Comparison of ENCODE assay signal across 10 cellular contexts in genomic region chr15:34993877-34994276, GRCh38. TPM values are rescaled to one million over a fixed set of nuclear protein-coding genes. Genes with fewer than 3 reads are reported as not detected.
DNase-seq lines count a peak whose midpoint lies in the region; ATAC-seq and TF ChIP-seq lines count a peak whose summit lies in the region.
"Had no signal": no experiment of that assay in that cellular context is flagged by ENCODE, and none has a peak within 500 bp of the region (broad histone marks: within the 10 kb centered on the region; RNA-seq: fewer than 3 reads in every experiment).

No MANE protein-coding gene starts in this region.

- 0 out of 2 replicates have a peak, but pooled peaks cover 4% of the 10 kb centered on the region for H3F3A ChIP-seq in GM23338 (replicated peaks; ENCODE audit: low read depth)

- H3K79me2 ChIP-seq in GM23338 (replicated peaks; ENCODE audit: insufficient read depth), result no peaks in the 10 kb centered on the region

- H3K36me3 Mint-ChIP-seq in activated naive CD4-positive, alpha-beta T cell treated with anti-CD3 and anti-CD28 coated beads for 36 hours (ENCODE audit: low read depth), result no peaks in the 10 kb centered on the region
- H3K36me3 Mint-ChIP-seq in GM23338 (ENCODE audit: low read depth), result no peaks in the 10 kb centered on the region
- H3K36me3 Mint-ChIP-seq: naive thymus-derived CD8-positive, alpha-beta T cell had no signal

- H3K27ac ChIP-seq in GM23338 (ENCODE audit: low read depth), result no peak overlapping the region; the same call in 1 of the 2 replicates
- H3K27ac ChIP-seq in esophagus muscularis mucosa (replicated peaks in 1 of 4), result no peak overlapping the region

- H3K4me3 Mint-ChIP-seq in activated naive CD4-positive, alpha-beta T cell treated with anti-CD3 and anti-CD28 coated beads for 36 hours, result no peak overlapping the region
- H3K4me3 Mint-ChIP-seq in GM23338, result no peak overlapping the region
- H3K4me3 Mint-ChIP-seq: naive thymus-derived CD8-positive, alpha-beta T cell had no signal

- H3K27me3 ChIP-seq in GM23338 (ENCODE audit: insufficient read depth), result no peaks in the 10 kb centered on the region
- H3K27me3 ChIP-seq in esophagus muscularis mucosa, result no peaks in the 10 kb centered on the region

- CTCF ChIA-PET in activated naive CD4-positive, alpha-beta T cell treated with anti-CD3 and anti-CD28 coated beads for 36 hours (lab: Charles Lee), result interaction anchor here (1.3 kb wide), 1 partner anchor 24 kb away, joined by 4 read pairs; the partner anchor contains the start of gene AQR

- intact Hi-C loops in activated naive CD4-positive, alpha-beta T cell treated with anti-CD3 and anti-CD28 coated beads for 36 hours (cut with micrococcal nuclease), result no loop called here
- intact Hi-C loops in posterior cingulate gyrus (cut with DNase I) (no loop called here), esophagus muscularis mucosa (cut with DNase I) (no loop called here)

- H3K4me3 ChIP-seq in GM23338 (no peak overlapping the region), esophagus muscularis mucosa (no peak overlapping the region)

- peaks cover 27% of the 10 kb centered on the region for H3K4me1 ChIP-seq in GM23338 (ENCODE audit: insufficient read depth)
- H3K4me1 ChIP-seq in esophagus muscularis mucosa, result peaks cover 5 to 7% (median 5%) of the 10 kb centered on the region in 4 donors

- H3K9me3 Mint-ChIP-seq in activated naive CD4-positive, alpha-beta T cell treated with anti-CD3 and anti-CD28 coated beads for 36 hours, result no peaks in the 10 kb centered on the region
- H3K9me3 Mint-ChIP-seq in GM23338, result peaks cover 2% of the 10 kb centered on the region; the same call in 1 of the 3 replicates
- H3K9me3 Mint-ChIP-seq: naive thymus-derived CD8-positive, alpha-beta T cell had no signal

- ATAC-seq in GM23338 (no peak), HG03460 (IDR thresholded peaks at IDR 0.05; ENCODE audit: unreplicated experiment) (peak; percentile 91)
- peak; percentile 77 for ATAC-seq in stimulated activated naive CD8-positive, alpha-beta T cell treated with anti-CD3 and anti-CD28 coated beads, Interleukin-15, Interleukin-2, amounts not matched to agents 100 U/mL and 50 U/mL, for 24 hours
- ATAC-seq: naive thymus-derived CD8-positive, alpha-beta T cell had no signal

- DNase-seq in activated naive CD4-positive, alpha-beta T cell treated with anti-CD3 and anti-CD28 coated beads for 36 hours, result peak; percentile 9
- DNase-seq in activated naive CD4-positive, alpha-beta T cell (lab: John Stamatoyannopoulos, UW), result no peak
- DNase-seq in GM23338 (ENCODE audit: low spot score), result no peak
- DNase-seq in stimulated activated naive CD8-positive, alpha-beta T cell treated with anti-CD3 and anti-CD28 coated beads, Interleukin-15, Interleukin-2, amounts not matched to agents 100 U/mL and 50 U/mL, for 24 hours, result peak; percentile 22
- no peak for DNase-seq in posterior cingulate gyrus
- DNase-seq in NCI-H146 (lab: John Stamatoyannopoulos, UW), result no peak
- DNase-seq in esophagus muscularis mucosa (ENCODE audit: extremely low spot score), result no peak
- DNase-seq: naive thymus-derived CD8-positive, alpha-beta T cell; NCI-H1092 treated with DMSO at 0.1 percent for 48 hours had no signal

- TF ChIP-seq CTCF in GM23338 (conservative IDR thresholded peaks at IDR 0.05; ENCODE audit: low read depth in 2 of 2), result no peak
- TF ChIP-seq CTCF in esophagus muscularis mucosa (IDR thresholded peaks at IDR 0.05), result no peak

- peaks cover 19% of the 10 kb centered on the region for H3K4me1 Mint-ChIP-seq in activated naive CD4-positive, alpha-beta T cell treated with anti-CD3 and anti-CD28 coated beads for 36 hours (ENCODE audit: low read depth)
- peaks cover 32% of the 10 kb centered on the region for H3K4me1 Mint-ChIP-seq in GM23338

- WGBS in esophagus muscularis mucosa, result 90% methylated on average over 4 of the region's 4 CpGs

- no peaks in the 10 kb centered on the region for H3K9me3 ChIP-seq in esophagus muscularis mucosa

- H3K9me2 ChIP-seq in GM23338 (ENCODE audit: insufficient read depth), result no peaks in the 10 kb centered on the region

- H3K4me2 ChIP-seq in GM23338, result no peak overlapping the region

- H3K27ac Mint-ChIP-seq in activated naive CD4-positive, alpha-beta T cell treated with anti-CD3 and anti-CD28 coated beads for 36 hours, result no peak overlapping the region
- H3K27ac Mint-ChIP-seq in GM23338, result no peak overlapping the region

- H3K36me3 ChIP-seq in GM23338 (ENCODE audit: insufficient read depth) (no peaks in the 10 kb centered on the region), esophagus muscularis mucosa (no peaks in the 10 kb centered on the region)

- H2AFZ ChIP-seq in GM23338, result peak overlapping the region; percentile 33; the same call in 1 of the 2 replicates

- TF ChIP-seq EP300 in esophagus muscularis mucosa (IDR thresholded peaks at IDR 0.05), result no peak

- no peak for TF ChIP-seq POLR2A in esophagus muscularis mucosa (IDR thresholded peaks at IDR 0.05; ENCODE audit: low read depth)

- peaks cover 5% of the 10 kb centered on the region for H3K27me3 Mint-ChIP-seq in activated naive CD4-positive, alpha-beta T cell treated with anti-CD3 and anti-CD28 coated beads for 36 hours (ENCODE audit: low read depth)
- peaks cover 5% of the 10 kb centered on the region for H3K27me3 Mint-ChIP-seq in GM23338 (ENCODE audit: insufficient read depth, low read depth, poor library complexity)

- no peaks in the 10 kb centered on the region for H4K20me1 ChIP-seq in GM23338 (replicated peaks; ENCODE audit: insufficient read depth)

TF ChIP-seq in GM23338, 12 proteins besides CTCF, POLR2A, EP300 and RAD21 (continues in another document):
- TF ChIP-seq REST (IDR thresholded peaks at IDR 0.05; ENCODE audit: unreplicated experiment) (no peak), STAT1 (IDR thresholded peaks at IDR 0.05; ENCODE audit: unreplicated experiment) (no peak), JUNB (IDR thresholded peaks at IDR 0.05; ENCODE audit: unreplicated experiment) (no peak), NANOG (IDR thresholded peaks at IDR 0.05; ENCODE audit: borderline replicate concordance) (no peak), EZH2phosphoT487 (IDR thresholded peaks at IDR 0.05; ENCODE audit: unreplicated experiment) (no peak)

RNA-seq across cellular contexts. Expression of gene ZNF770, which starts 5.8 kb away (rescaled TPM):
- total RNA-seq in activated naive CD4-positive, alpha-beta T cell treated with anti-CD3 and anti-CD28 coated beads for 36 hours, result 10 to 100 TPM; 36.4 to 39.4 TPM
- 130 and 140 TPM in 2 replicates for total RNA-seq in GM23338 (2014; rRNA removed; shearing (Covaris generic))
- polyA plus RNA-seq in GM23338 (2016; fragmentation: Nextera tagmentation; extraction: Ambion mirVana), result 481 and 565 TPM in 2 replicates
- total RNA-seq in esophagus muscularis mucosa, result 10 to 100 TPM; 18.5 to 23.7 (median 20.2) TPM

RNA-seq across cellular contexts. Expression of gene AQR, which starts 24.3 kb away (rescaled TPM):
- total RNA-seq in activated naive CD4-positive, alpha-beta T cell treated with anti-CD3 and anti-CD28 coated beads for 36 hours, result 10 to 100 TPM; 30.8 to 31.3 TPM
- total RNA-seq in GM23338 (2014; rRNA removed; shearing (Covaris generic)), result 57.2 and 67.3 TPM in 2 replicates
- 39.1 and 42.3 TPM in 2 replicates for polyA plus RNA-seq in GM23338 (2016; fragmentation: Nextera tagmentation; extraction: Ambion mirVana)
- total RNA-seq in esophagus muscularis mucosa, result 10 to 100 TPM; 14.2 to 18.7 (median 16.8) TPM

Comparison
In these comparisons a context has a peak if more than half of its experiments do, and no peak if none do; other contexts are left out.
1. DNase-seq: peak in activated naive CD4-positive, alpha-beta T cell treated with anti-CD3 and anti-CD28 coated beads for 36 hours (single experiment) and stimulated activated naive CD8-positive, alpha-beta T cell treated with anti-CD3 and anti-CD28 coated beads, Interleukin-15, Interleukin-2, amounts not matched to agents 100 U/mL and 50 U/mL, for 24 hours (single experiment); none in activated naive CD4-positive, alpha-beta T cell (0 of 4), GM23338 (single experiment), posterior cingulate gyrus (0 of 10), NCI-H146 (single experiment) and esophagus muscularis mucosa (single experiment).